Comparison of ENCODE assay signal across 15 cellular contexts in genomic region chr14:81125536-81125935, GRCh38.
"Had no signal": no experiment of that assay in that cellular context is flagged by ENCODE, and none has a peak within 500 bp of the region (broad histone marks: within the 10 kb centered on the region; RNA-seq: fewer than 3 reads in every experiment).

No MANE protein-coding gene starts in this region.

- H3K27ac ChIP-seq: brain microvascular endothelial cell, prostate gland, right lobe of liver had no signal

- H3K36me3 ChIP-seq: brain microvascular endothelial cell, prostate gland had no signal

- H3K4me1 ChIP-seq: prostate gland had no signal

- H3K9me3 ChIP-seq: prostate gland, right lobe of liver had no signal

- ATAC-seq: left colon; right lobe of liver; stimulated activated naive CD8-positive, alpha-beta T cell treated with anti-CD3 and anti-CD28 coated beads, Interleukin-15, Interleukin-2, amounts not matched to agents 100 U/mL and 50 U/mL, for 24 hours had no signal

- DNase-seq: activated CD4-positive, CD25-positive, alpha-beta regulatory T cell treated with anti-CD3 and anti-CD28 coated beads, Interleukin-2, amount 50 U/mL, for 72 hours; activated naive CD4-positive, alpha-beta T cell treated with Interleukin-2 at 50 U/mL for 16 hours; activated T-cell treated with anti-CD3 and anti-CD28 coated beads for 4 hours; anterior cingulate cortex; brain microvascular endothelial cell; cortex of kidney; effector CD8-positive, alpha-beta T cell; foreskin fibroblast; head of caudate nucleus; immature natural killer cell; left colon; right lobe of liver; stimulated activated naive CD8-positive, alpha-beta T cell treated with anti-CD3 and anti-CD28 coated beads, Interleukin-15, Interleukin-2, amounts not matched to agents 100 U/mL and 50 U/mL, for 24 hours; trophoblast cell had no signal

- H3K4me3 ChIP-seq: prostate gland, right lobe of liver had no signal
